ENCODE assay signal across 28 cellular contexts in the genomic region with DNA sequence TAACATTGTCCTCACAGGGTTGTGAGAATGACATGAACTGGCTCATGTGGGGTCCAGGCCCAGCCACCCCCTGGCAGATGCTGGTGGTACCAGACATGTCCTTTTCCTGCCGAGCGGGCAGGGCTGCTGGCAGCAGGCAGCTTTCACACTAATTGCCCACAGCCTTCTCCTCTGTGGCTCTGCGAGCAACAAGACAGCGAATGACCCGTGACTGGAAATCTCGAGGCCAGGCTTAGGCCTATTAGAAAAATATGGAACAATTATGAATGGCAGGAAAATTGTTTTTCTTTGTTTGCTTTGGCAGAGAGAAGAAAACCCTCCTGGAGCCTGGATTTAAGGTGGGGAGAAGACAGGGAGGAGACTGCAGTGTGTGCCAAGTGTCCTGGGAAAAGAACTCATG.
DNase-seq lines count a peak whose midpoint lies in the region; ATAC-seq and TF ChIP-seq lines count a peak whose summit lies in the region.
"Had no signal": no experiment of that assay in that cellular context is flagged by ENCODE, and none has a peak within 500 bp of the region (broad histone marks: within the 10 kb centered on the region; RNA-seq: fewer than 3 reads in every experiment).

No MANE protein-coding gene starts in this region.

- H3K9me3 Mint-ChIP-seq in neural crest cell, result no peaks in the 10 kb centered on the region
- H3K9me3 Mint-ChIP-seq in stimulated activated naive B cell treated with anti-CD40 and anti-IgM and Interleukin-4, amounts not matched to agents 10 μg/mL and 1 μg/mL and 100 μg/mL, for 72 hours, result no peaks in the 10 kb centered on the region
- H3K9me3 Mint-ChIP-seq: activated naive CD4-positive, alpha-beta T cell treated with anti-CD3 and anti-CD28 coated beads, Interleukin-2, amount 10 ng/mL, durations not matched to agents 7 days and 5 days; dendritic cell treated with granulocyte-macrophage colony-stimulating factor and Interleukin-4, amounts not matched to agents 40 ng/mL and 50 ng/mL, for 4 days; naive thymus-derived CD4-positive, alpha-beta T cell; T-helper 1 cell treated with Interleukin-12 subunit alpha and Interleukin-12 subunit beta and Interleukin-4 antibody, amounts not matched to agents 30 μg/mL and 1 μg/mL, for 36 hours had no signal

- H3K4me1 Mint-ChIP-seq in neural crest cell, result peaks cover 6% of the 10 kb centered on the region
- H3K4me1 Mint-ChIP-seq in stimulated activated naive B cell treated with anti-CD40 and anti-IgM and Interleukin-4, amounts not matched to agents 10 μg/mL and 1 μg/mL and 100 μg/mL, for 72 hours, result peaks cover 6 to 18% of the 10 kb centered on the region in 2 donors
- H3K4me1 Mint-ChIP-seq: activated naive CD4-positive, alpha-beta T cell treated with anti-CD3 and anti-CD28 coated beads, Interleukin-2, amount 10 ng/mL, durations not matched to agents 7 days and 5 days; naive thymus-derived CD4-positive, alpha-beta T cell had no signal

- no peak overlapping the region for H3K4me3 ChIP-seq in Panc1 (ENCODE audit: low read depth in 2 of 2, low read length in 2 of 2)
- H3K4me3 ChIP-seq: adrenal gland, esophagus squamous epithelium, psoas muscle, sigmoid colon, stomach, tibial artery had no signal

- BruUV-seq in Panc1 (replicated peaks; lab: Mats Ljungman, UMichigan), result no TSS peak

- no peaks in the 10 kb centered on the region for H3K36me3 Mint-ChIP-seq in neural crest cell (ENCODE audit: low read depth)
- H3K36me3 Mint-ChIP-seq in stimulated activated naive B cell treated with anti-CD40 and anti-IgM and Interleukin-4, amounts not matched to agents 10 μg/mL and 1 μg/mL and 100 μg/mL, for 72 hours, result no peaks in the 10 kb centered on the region
- H3K36me3 Mint-ChIP-seq: activated CD4-positive, alpha-beta memory T cell treated with anti-CD3 and anti-CD28 coated beads for 36 hours; activated naive CD4-positive, alpha-beta T cell treated with anti-CD3 and anti-CD28 coated beads, Interleukin-2, amount 10 ng/mL, durations not matched to agents 7 days and 5 days; naive thymus-derived CD4-positive, alpha-beta T cell had no signal

- POLR2A ChIA-PET in Panc1 (lab: Charles Lee), result no interaction called here

- in situ Hi-C loops in Caki2 (cut with HindIII; ENCODE audit: low pct_unique_long_range_greater_than_20kb, low sequenced_read_pairs) (no loop called here), Panc1 (cut with HindIII; ENCODE audit: low pct_unique_long_range_greater_than_20kb, low sequenced_read_pairs) (no loop called here)

- no peaks in the 10 kb centered on the region for H3K27me3 Mint-ChIP-seq in neural crest cell (ENCODE audit: low read depth)
- H3K27me3 Mint-ChIP-seq in stimulated activated naive B cell treated with anti-CD40 and anti-IgM and Interleukin-4, amounts not matched to agents 10 μg/mL and 1 μg/mL and 100 μg/mL, for 72 hours, result peaks cover 10 to 18% of the 10 kb centered on the region in 2 donors
- H3K27me3 Mint-ChIP-seq: activated CD4-positive, alpha-beta memory T cell treated with anti-CD3 and anti-CD28 coated beads for 36 hours had no signal

- H3K36me3 ChIP-seq in Panc1 (ENCODE audit: control insufficient read depth, insufficient read depth, low read length), result no peaks in the 10 kb centered on the region
- H3K36me3 ChIP-seq: adrenal gland, esophagus squamous epithelium, sigmoid colon, stomach, tibial artery had no signal

- ATAC-seq in Panc1 (no peak), HG02852 (IDR thresholded peaks at IDR 0.05; ENCODE audit: unreplicated experiment) (no peak)
- ATAC-seq in stimulated activated naive B cell treated with anti-CD40 and anti-IgM and Interleukin-4, amounts not matched to agents 10 μg/mL and 1 μg/mL and 100 μg/mL, for 72 hours (replicated peaks), result no peak
- ATAC-seq: naive thymus-derived CD4-positive, alpha-beta T cell; psoas muscle had no signal

- H3K4me1 ChIP-seq in Panc1 (ENCODE audit: control insufficient read depth, insufficient read depth, low read length), result peaks cover 22% of the 10 kb centered on the region
- H3K4me1 ChIP-seq: psoas muscle had no signal

- H3K4me3 Mint-ChIP-seq in neural crest cell, result no peak overlapping the region
- no peak overlapping the region for H3K4me3 Mint-ChIP-seq in stimulated activated naive B cell treated with anti-CD40 and anti-IgM and Interleukin-4, amounts not matched to agents 10 μg/mL and 1 μg/mL and 100 μg/mL, for 72 hours
- H3K4me3 Mint-ChIP-seq: activated CD4-positive, alpha-beta memory T cell treated with anti-CD3 and anti-CD28 coated beads for 36 hours; activated naive CD4-positive, alpha-beta T cell treated with anti-CD3 and anti-CD28 coated beads, Interleukin-2, amount 10 ng/mL, durations not matched to agents 7 days and 5 days; dendritic cell treated with granulocyte-macrophage colony-stimulating factor and Interleukin-4, amounts not matched to agents 40 ng/mL and 50 ng/mL, for 4 days; naive thymus-derived CD4-positive, alpha-beta T cell; T-helper 1 cell treated with Interleukin-12 subunit alpha and Interleukin-12 subunit beta and Interleukin-4 antibody, amounts not matched to agents 30 μg/mL and 1 μg/mL, for 36 hours had no signal

- H3K27me3 ChIP-seq in Panc1 (ENCODE audit: control insufficient read depth, insufficient read depth, low read length), result no peaks in the 10 kb centered on the region
- H3K27me3 ChIP-seq: adrenal gland, sigmoid colon, stomach, tibial artery had no signal

- H3K9me3 ChIP-seq in Panc1 (ENCODE audit: control insufficient read depth, insufficient read depth, low read depth, low read length), result no peaks in the 10 kb centered on the region
- H3K9me3 ChIP-seq: adrenal gland, esophagus squamous epithelium, psoas muscle, sigmoid colon, stomach, tibial artery had no signal

- intact Hi-C loops in Panc1 (cut with micrococcal nuclease; ENCODE audit: unreplicated experiment), result no loop called here

- DNase-seq in Caki2 (ENCODE audit: low read depth) (peak; percentile 31), Panc1 (ENCODE audit: low read depth, low spot score) (no peak), neural crest cell (ENCODE audit: low read depth, low spot score) (no peak), NCI-H1417 treated with DMSO at 0.1 percent for 48 hours (lab: John Stamatoyannopoulos, UW) (no peak)
- no peak for DNase-seq in stimulated activated naive B cell treated with anti-CD40 and anti-IgM and Interleukin-4, amounts not matched to agents 10 μg/mL and 1 μg/mL and 100 μg/mL, for 72 hours
- DNase-seq: activated CD4-positive, alpha-beta memory T cell treated with anti-CD3 and anti-CD28 coated beads for 36 hours; activated naive CD4-positive, alpha-beta T cell treated with anti-CD3 and anti-CD28 coated beads, Interleukin-2, amount 10 ng/mL, durations not matched to agents 7 days and 5 days; adrenal gland; C1 segment of cervical spinal cord; Calu3; esophagus squamous epithelium; foreskin melanocyte; KBM-7; naive thymus-derived CD4-positive, alpha-beta T cell; NCI-H1436; NCI-H82; occipital lobe; psoas muscle; RPMI8226; sigmoid colon; stimulated activated CD4-positive, alpha-beta T cell treated with anti-CD3 and anti-CD28 coated beads, Interleukin-12 subunit alpha, Interleukin-12 subunit beta, amount 100 ng/mL, for 4 hours; stimulated activated CD4-positive, alpha-beta T cell treated with anti-CD3 and anti-CD28 coated beads, Interleukin-2, amount 100 ng/mL, for 48 hours; stomach; tibial artery had no signal

- H3K27ac ChIP-seq in C4-2B (peak overlapping the region; percentile 47), Panc1 (ENCODE audit: low read length) (peak overlapping the region; percentile 62)
- H3K27ac ChIP-seq: adrenal gland, esophagus squamous epithelium, psoas muscle, sigmoid colon, stomach, tibial artery had no signal

- peak overlapping the region; percentile 10 for H3K27ac Mint-ChIP-seq in neural crest cell (ENCODE audit: unreplicated experiment)
- H3K27ac Mint-ChIP-seq in stimulated activated naive B cell treated with anti-CD40 and anti-IgM and Interleukin-4, amounts not matched to agents 10 μg/mL and 1 μg/mL and 100 μg/mL, for 72 hours, result no peak overlapping the region
- H3K27ac Mint-ChIP-seq: activated CD4-positive, alpha-beta memory T cell treated with anti-CD3 and anti-CD28 coated beads for 36 hours; activated naive CD4-positive, alpha-beta T cell treated with anti-CD3 and anti-CD28 coated beads, Interleukin-2, amount 10 ng/mL, durations not matched to agents 7 days and 5 days; dendritic cell treated with granulocyte-macrophage colony-stimulating factor and Interleukin-4, amounts not matched to agents 40 ng/mL and 50 ng/mL, for 4 days; T-helper 1 cell treated with Interleukin-12 subunit alpha and Interleukin-12 subunit beta and Interleukin-4 antibody, amounts not matched to agents 30 μg/mL and 1 μg/mL, for 36 hours had no signal

- CTCF ChIA-PET in Panc1 (lab: Charles Lee), result no interaction called here

- TF ChIP-seq CTCF in C4-2B (conservative IDR thresholded peaks at IDR 0.05) (no peak), Panc1 (IDR thresholded peaks at IDR 0.05) (no peak), neural crest cell (conservative IDR thresholded peaks at IDR 0.05) (no peak)
